Comparison of ENCODE assay signal across 25 cellular contexts in genomic region chr2:144010096-144010495, GRCh38.
"Had no signal": no experiment of that assay in that cellular context is flagged by ENCODE, and none has a peak within 500 bp of the region (broad histone marks: within the 10 kb centered on the region; RNA-seq: fewer than 3 reads in every experiment).

No MANE protein-coding gene starts in this region.

- H3K27me3 Mint-ChIP-seq: naive B cell; natural killer cell treated with Interleukin-12 subunit alpha and Interleukin-12 subunit beta and Interleukin-15 and Interleukin-18, amount 100 ng/mL, for 72 hours; progenitor cell of endocrine pancreas; stimulated activated naive B cell treated with anti-CD40 and anti-IgM and Interleukin-4, amounts not matched to agents 10 μg/mL and 1 μg/mL and 100 μg/mL, for 72 hours had no signal

- H3K9me3 Mint-ChIP-seq: mesothelial cell of epicardium; natural killer cell treated with Interleukin-12 subunit alpha and Interleukin-12 subunit beta and Interleukin-15 and Interleukin-18, amount 100 ng/mL, for 72 hours; stimulated activated naive B cell treated with anti-CD40 and anti-IgM and Interleukin-4, amounts not matched to agents 10 μg/mL and 1 μg/mL and 100 μg/mL, for 72 hours had no signal

- H3K27ac Mint-ChIP-seq: mesothelial cell of epicardium; naive B cell; natural killer cell treated with Interleukin-12 subunit alpha and Interleukin-12 subunit beta and Interleukin-15 and Interleukin-18, amount 100 ng/mL, for 72 hours; progenitor cell of endocrine pancreas; stimulated activated naive B cell treated with anti-CD40 and anti-IgM and Interleukin-4, amounts not matched to agents 10 μg/mL and 1 μg/mL and 100 μg/mL, for 72 hours had no signal

- H3K27ac ChIP-seq: left lung, lower lobe of right lung, ovary, right atrium auricular region, right lobe of liver, stomach, testis, thyroid gland, transverse colon, upper lobe of left lung, vagina had no signal

- H3K4me1 Mint-ChIP-seq: naive B cell had no signal

- H3K9me3 ChIP-seq: left lung, lower lobe of right lung, ovary, right atrium auricular region, right lobe of liver, stomach, testis, thyroid gland, transverse colon, upper lobe of left lung, vagina had no signal

- H3K4me3 ChIP-seq: left lung, lower lobe of right lung, ovary, right atrium auricular region, right lobe of liver, smooth muscle cell, stomach, testis, thyroid gland, transverse colon, upper lobe of left lung, vagina had no signal

- FAIRE-seq: kidney had no signal

- DNase-seq: hippocampal formation; kidney; left colon; left lung; lower lobe of right lung; mesendoderm; naive B cell; ovary; right lobe of liver; stimulated activated CD4-positive, alpha-beta T cell treated with anti-CD3 and anti-CD28 coated beads, Interleukin-1b, Interleukin-23, amount 100 ng/mL, for 48 hours; stimulated activated CD4-positive, alpha-beta T cell treated with anti-CD3 and anti-CD28 coated beads, Interleukin-2, amount 100 ng/mL, for 48 hours; stimulated activated CD4-positive, alpha-beta T cell treated with anti-CD3 and anti-CD28 coated beads, Interleukin-4, amount 100 ng/mL, for 4 hours; stimulated activated naive B cell treated with anti-CD40 and anti-IgM and Interleukin-4, amounts not matched to agents 10 μg/mL and 1 μg/mL and 100 μg/mL, for 72 hours; stimulated activated naive CD8-positive, alpha-beta T cell treated with anti-CD3 and anti-CD28 coated beads, Interleukin-15, Interleukin-2, amounts not matched to agents 100 U/mL and 50 U/mL, for 24 hours; stomach; testis; thyroid gland; transverse colon; upper lobe of left lung had no signal

- H3K27me3 ChIP-seq: left lung, ovary, right atrium auricular region, right lobe of liver, stomach, testis, thyroid gland, transverse colon, upper lobe of left lung, vagina had no signal

- H3K4me2 ChIP-seq: smooth muscle cell had no signal

- H3K4me1 ChIP-seq: left lung, lower lobe of right lung, right atrium auricular region, right lobe of liver, stomach, testis, thyroid gland, transverse colon, upper lobe of left lung, vagina had no signal

- ATAC-seq: left colon; left lung; lower lobe of right lung; natural killer cell treated with Interleukin-12 subunit alpha and Interleukin-12 subunit beta and Interleukin-15 and Interleukin-18, amount 100 ng/mL, for 72 hours; right lobe of liver; stimulated activated naive B cell treated with anti-CD40 and anti-IgM and Interleukin-4, amounts not matched to agents 10 μg/mL and 1 μg/mL and 100 μg/mL, for 72 hours; stimulated activated naive CD8-positive, alpha-beta T cell treated with anti-CD3 and anti-CD28 coated beads, Interleukin-15, Interleukin-2, amounts not matched to agents 100 U/mL and 50 U/mL, for 24 hours had no signal

- H3K36me3 ChIP-seq: left lung, lower lobe of right lung, ovary, right atrium auricular region, right lobe of liver, stomach, thyroid gland, transverse colon, upper lobe of left lung, vagina had no signal

- H3K4me3 Mint-ChIP-seq: mesothelial cell of epicardium; naive B cell; natural killer cell treated with Interleukin-12 subunit alpha and Interleukin-12 subunit beta and Interleukin-15 and Interleukin-18, amount 100 ng/mL, for 72 hours; stimulated activated naive B cell treated with anti-CD40 and anti-IgM and Interleukin-4, amounts not matched to agents 10 μg/mL and 1 μg/mL and 100 μg/mL, for 72 hours had no signal
